In genomic region chr6:117156701-117157100, GRCh38 we compare ENCODE assay signal across 25 cellular contexts.
A peak's percentile ranks its signal among the peaks of the same experiment; 100 is the strongest.
DNase-seq lines count a peak whose midpoint lies in the region; ATAC-seq and TF ChIP-seq lines count a peak whose summit lies in the region.
"Had no signal": no experiment of that assay in that cellular context is flagged by ENCODE, and none has a peak within 500 bp of the region (broad histone marks: within the 10 kb centered on the region; RNA-seq: fewer than 3 reads in every experiment).

No MANE protein-coding gene starts in this region.

- no peaks in the 10 kb centered on the region for H3K9me3 Mint-ChIP-seq in neural progenitor cell
- H3K9me3 Mint-ChIP-seq in activated naive CD4-positive, alpha-beta T cell treated with anti-CD3 and anti-CD28 coated beads, Interleukin-2, amount 50 U/mL, for 72 hours = no peaks in the 10 kb centered on the region
- H3K9me3 Mint-ChIP-seq: CD4-positive, alpha-beta T cell had no signal

- H3K27me3 ChIP-seq in SJCRH30 (no peaks in the 10 kb centered on the region), ectodermal cell (ENCODE audit: control insufficient read depth, insufficient read depth, low read length, poor library complexity, severe bottlenecking) (no peaks in the 10 kb centered on the region), neural progenitor cell (no peaks in the 10 kb centered on the region), aorta (ENCODE audit: control insufficient read depth in 1 of 2, insufficient read depth in 2 of 2, low read length in 1 of 2) (no peaks in the 10 kb centered on the region)
- H3K27me3 ChIP-seq: BE2C; BLaER1 treated with 17β-estradiol and CSF1 and Interleukin-3, amounts not matched to agents 10 nM and 100 nM had no signal

- no peak for TF ChIP-seq CTCF in neural progenitor cell (IDR thresholded peaks at IDR 0.05)

- H3K4me3 ChIP-seq in SJCRH30 = no peak overlapping the region
- no peak overlapping the region for H3K4me3 ChIP-seq in ectodermal cell (ENCODE audit: insufficient read depth, low read depth, low read length)
- H3K4me3 ChIP-seq in neural progenitor cell = no peak overlapping the region
- H3K4me3 ChIP-seq in aorta (ENCODE audit: low read length in 2 of 2) = no peak overlapping the region
- H3K4me3 ChIP-seq: A549; BLaER1 treated with 17β-estradiol and CSF1 and Interleukin-3, amounts not matched to agents 10 nM and 100 nM; GM12878; GM23248 had no signal

- H3K27me3 Mint-ChIP-seq in neural progenitor cell (ENCODE audit: insufficient read depth, low read depth) = no peaks in the 10 kb centered on the region
- H3K27me3 Mint-ChIP-seq: CD4-positive, alpha-beta T cell; CD8-positive, alpha-beta memory T cell had no signal

- DNase-seq in SJCRH30 (peak; percentile 12 to 51), myocyte (ENCODE audit: low read depth) (peak; percentile 20), neural progenitor cell (ENCODE audit: low spot score) (peak; percentile 32), GM19238 (ENCODE audit: insufficient read length, low spot score) (no peak), epidermal melanocyte (ENCODE audit: insufficient read length, low spot score) (no peak), aorta (no peak)
- DNase-seq in activated naive CD4-positive, alpha-beta T cell treated with anti-CD3 and anti-CD28 coated beads, Interleukin-2, amount 50 U/mL, for 72 hours (ENCODE audit: low spot score in 2 of 2) = no peak
- DNase-seq: 8988T; ACHN; AML-193; BE2C; CD4-positive, alpha-beta T cell; CD8-positive, alpha-beta memory T cell; DMS 273 treated with DMSO at 0.1 percent for 48 hours; DMS79; EL; GDM1; GM23248; H9 had no signal

- H3K4me3 Mint-ChIP-seq in neural progenitor cell = no peak overlapping the region
- H3K4me3 Mint-ChIP-seq: CD14-positive monocyte; CD4-positive, alpha-beta T cell; CD8-positive, alpha-beta memory T cell; H9 had no signal

- no peak overlapping the region for H3K27ac Mint-ChIP-seq in neural progenitor cell
- no peak overlapping the region for H3K27ac Mint-ChIP-seq in activated naive CD4-positive, alpha-beta T cell treated with anti-CD3 and anti-CD28 coated beads, Interleukin-2, amount 50 U/mL, for 72 hours
- H3K27ac Mint-ChIP-seq: CD14-positive monocyte; CD4-positive, alpha-beta T cell; CD8-positive, alpha-beta memory T cell; H9 had no signal

- H3K36me3 Mint-ChIP-seq in neural progenitor cell = no peaks in the 10 kb centered on the region
- H3K36me3 Mint-ChIP-seq in activated naive CD4-positive, alpha-beta T cell treated with anti-CD3 and anti-CD28 coated beads, Interleukin-2, amount 50 U/mL, for 72 hours = no peaks in the 10 kb centered on the region
- H3K36me3 Mint-ChIP-seq: CD14-positive monocyte; CD8-positive, alpha-beta memory T cell had no signal

- H3K27ac ChIP-seq in SJCRH30 (peak overlapping the region; percentile 17), ectodermal cell (ENCODE audit: insufficient read depth, low read depth, low read length, poor library complexity, severe bottlenecking) (peak overlapping the region; percentile 22), neural progenitor cell (no peak overlapping the region), aorta (ENCODE audit: low read depth in 1 of 2, low read length in 2 of 2) (no peak overlapping the region)
- H3K27ac ChIP-seq: A549; BLaER1 treated with 17β-estradiol and CSF1 and Interleukin-3, amounts not matched to agents 10 nM and 100 nM; GM23248 had no signal

- H3K9ac ChIP-seq in neural progenitor cell = no peak overlapping the region
- H3K9ac ChIP-seq: BLaER1 treated with 17β-estradiol and CSF1 and Interleukin-3, amounts not matched to agents 10 nM and 100 nM; GM23248 had no signal

- H3K9me3 ChIP-seq in SJCRH30 (replicated peaks) (no peaks in the 10 kb centered on the region), ectodermal cell (ENCODE audit: control insufficient read depth, low read length) (no peaks in the 10 kb centered on the region), neural progenitor cell (ENCODE audit: low read depth) (no peaks in the 10 kb centered on the region), aorta (ENCODE audit: control insufficient read depth, low read length) (no peaks in the 10 kb centered on the region)
- H3K9me3 ChIP-seq: A549, BE2C had no signal

- peaks cover 5% of the 10 kb centered on the region for H3K4me1 Mint-ChIP-seq in neural progenitor cell
- H3K4me1 Mint-ChIP-seq: CD14-positive monocyte; CD8-positive, alpha-beta memory T cell; H9 had no signal

- H4K20me1 ChIP-seq in neural progenitor cell (ENCODE audit: low read depth) = no peaks in the 10 kb centered on the region
- H4K20me1 ChIP-seq: BLaER1 treated with 17β-estradiol and CSF1 and Interleukin-3, amounts not matched to agents 10 nM and 100 nM had no signal

- no peak for ATAC-seq in aorta (ENCODE audit: low FRiP score)
- no peak for ATAC-seq in activated naive CD4-positive, alpha-beta T cell treated with anti-CD3 and anti-CD28 coated beads, Interleukin-2, amount 50 U/mL, for 72 hours
- ATAC-seq: A549, GM12878, HCT116 had no signal

- H3K36me3 ChIP-seq in SJCRH30 (no peaks in the 10 kb centered on the region), ectodermal cell (ENCODE audit: control insufficient read depth, insufficient read depth, low read length) (no peaks in the 10 kb centered on the region), neural progenitor cell (no peaks in the 10 kb centered on the region), aorta (ENCODE audit: control insufficient read depth in 1 of 2, insufficient read depth in 2 of 2, low read length in 1 of 2) (no peaks in the 10 kb centered on the region)
- H3K36me3 ChIP-seq: BE2C; BLaER1 treated with 17β-estradiol and CSF1 and Interleukin-3, amounts not matched to agents 10 nM and 100 nM had no signal

- WGBS in ectodermal cell, 2 experiments = 35 to 58% methylated on average over 1 of the region's 1 CpG
- WGBS in aorta, 2 donors = 0 to 13% methylated on average over 1 of the region's 1 CpG

- H2AFZ ChIP-seq in neural progenitor cell (replicated peaks) = no peak overlapping the region
- H2AFZ ChIP-seq: GM23248 had no signal

- H3K4me1 ChIP-seq in SJCRH30 (peaks cover 22% of the 10 kb centered on the region), ectodermal cell (ENCODE audit: control insufficient read depth, insufficient read depth, low read length) (peaks cover 13% of the 10 kb centered on the region), neural progenitor cell (peaks cover 14% of the 10 kb centered on the region), aorta (ENCODE audit: control insufficient read depth in 1 of 2, insufficient read depth in 2 of 2, low read length in 2 of 2) (no peaks in the 10 kb centered on the region)
- H3K4me1 ChIP-seq: A549; BE2C; BLaER1 treated with 17β-estradiol and CSF1 and Interleukin-3, amounts not matched to agents 10 nM and 100 nM had no signal

- no peaks in the 10 kb centered on the region for H3F3A ChIP-seq in neural progenitor cell (ENCODE audit: low read depth)

- intact Hi-C loops in aorta (cut with DNase I) = no loop called here

- H3K79me2 ChIP-seq in neural progenitor cell (ENCODE audit: low read depth) = no peaks in the 10 kb centered on the region

- H3K4me2 ChIP-seq in neural progenitor cell = peak overlapping the region; percentile 50
- H3K4me2 ChIP-seq: A549; BLaER1 treated with 17β-estradiol and CSF1 and Interleukin-3, amounts not matched to agents 10 nM and 100 nM had no signal

Comparison
In these comparisons a context has a peak if more than half of its experiments do, and no peak if none do; other contexts are left out.
1. DNase-seq: peak in SJCRH30 (2 of 2), myocyte (single experiment) and neural progenitor cell (single experiment); none in GM19238 (single experiment), epidermal melanocyte (single experiment), aorta (0 of 2) and activated naive CD4-positive, alpha-beta T cell treated with anti-CD3 and anti-CD28 coated beads, Interleukin-2, amount 50 U/mL, for 72 hours (0 of 2).
2. H3K27ac ChIP-seq: peak in SJCRH30 (single experiment) and ectodermal cell (single experiment); none in neural progenitor cell (single experiment) and aorta (0 of 2).